ENCODE assay signal across 1 cellular context in the genomic region with DNA sequence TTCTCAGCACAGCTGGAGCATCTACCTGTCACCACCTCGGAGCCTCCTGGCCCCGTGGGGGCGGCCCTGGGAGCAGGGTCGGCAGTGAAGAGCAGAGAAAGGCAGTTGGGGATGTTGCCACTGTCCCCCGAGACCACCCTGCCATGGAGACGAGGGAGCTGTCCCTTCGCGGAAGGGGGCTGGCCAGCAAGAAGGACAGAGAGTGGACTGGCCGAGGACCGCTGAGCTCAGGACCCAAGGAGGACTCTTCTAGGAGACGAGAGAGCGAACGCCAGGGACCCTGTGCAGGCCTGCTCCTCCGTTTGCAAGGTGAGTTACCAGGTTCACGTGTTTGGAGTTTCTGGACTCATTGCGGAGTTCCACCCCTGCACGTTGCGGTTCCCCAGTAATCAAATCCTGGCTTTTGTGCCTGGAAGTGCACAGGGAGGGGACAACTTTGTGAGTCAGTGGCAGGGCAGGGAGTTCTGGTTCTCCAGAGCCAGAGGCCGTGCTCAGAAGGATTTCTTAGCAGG.
TF ChIP-seq lines count a peak whose summit lies in the region.

No MANE protein-coding gene starts in this region.

TF ChIP-seq in HEK293, 187 proteins besides CTCF, POLR2A, EP300 and RAD21 (continued from another document):
- TF ChIP-seq, protein P1, sequence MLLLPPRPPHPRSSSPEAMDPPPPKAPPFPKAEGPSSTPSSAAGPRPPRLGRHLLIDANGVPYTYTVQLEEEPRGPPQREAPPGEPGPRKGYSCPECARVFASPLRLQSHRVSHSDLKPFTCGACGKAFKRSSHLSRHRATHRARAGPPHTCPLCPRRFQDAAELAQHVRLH (tag by site-specific recombination; IDR thresholded peaks at IDR 0.05), result no peak
- TF ChIP-seq ZBTB10 (tag by site-specific recombination; IDR thresholded peaks at IDR 0.05) (no peak), EGR2 (tag by site-specific recombination; IDR thresholded peaks at IDR 0.05; ENCODE audit: low read depth) (no peak), ZNF621 (tag by site-specific recombination; IDR thresholded peaks at IDR 0.05) (no peak), ZNF423 (tag by site-specific recombination; IDR thresholded peaks at IDR 0.05) (0 out of 2 replicates have a peak, but pooled peaks have one; percentile 1), PRDM1 (tag by site-specific recombination; IDR thresholded peaks at IDR 0.05) (no peak), ZNF132 (tag by site-specific recombination; IDR thresholded peaks at IDR 0.05; ENCODE audit: borderline replicate concordance) (no peak), GLI4 (tag by site-specific recombination; IDR thresholded peaks at IDR 0.05) (no peak), ZNF837 (tag by site-specific recombination; IDR thresholded peaks at IDR 0.05) (0 out of 2 replicates have a peak, but pooled peaks have one; percentile 9), KLF7 (tag by site-specific recombination; IDR thresholded peaks at IDR 0.05; ENCODE audit: borderline replicate concordance) (no peak), ZNF707 (tag by site-specific recombination; IDR thresholded peaks at IDR 0.05) (no peak), ZNF366 (tag by site-specific recombination; conservative IDR thresholded peaks at IDR 0.05) (no peak), SP7 (tag by site-specific recombination; IDR thresholded peaks at IDR 0.05) (no peak)
- TF ChIP-seq, protein P2, sequence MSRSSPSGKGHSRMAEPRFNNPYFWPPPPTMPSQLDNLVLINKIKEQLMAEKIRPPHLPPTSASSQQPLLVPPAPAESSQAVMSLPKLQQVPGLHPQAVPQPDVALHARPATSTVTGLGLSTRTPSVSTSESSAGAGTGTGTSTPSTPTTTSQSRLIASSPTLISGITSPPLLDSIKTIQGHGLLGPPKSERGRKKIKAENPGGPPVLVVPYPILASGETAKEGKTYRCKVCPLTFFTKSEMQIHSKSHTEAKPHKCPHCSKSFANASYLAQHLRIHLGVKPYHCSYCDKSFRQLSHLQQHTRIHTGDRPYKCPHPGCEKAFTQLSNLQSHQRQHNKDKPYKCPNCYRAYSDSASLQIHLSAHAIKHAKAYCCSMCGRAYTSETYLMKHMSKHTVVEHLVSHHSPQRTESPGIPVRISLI (tag by site-specific recombination; IDR thresholded peaks at IDR 0.05), result no peak
